ENCODE assay signal across 8 cellular contexts in the genomic region with DNA sequence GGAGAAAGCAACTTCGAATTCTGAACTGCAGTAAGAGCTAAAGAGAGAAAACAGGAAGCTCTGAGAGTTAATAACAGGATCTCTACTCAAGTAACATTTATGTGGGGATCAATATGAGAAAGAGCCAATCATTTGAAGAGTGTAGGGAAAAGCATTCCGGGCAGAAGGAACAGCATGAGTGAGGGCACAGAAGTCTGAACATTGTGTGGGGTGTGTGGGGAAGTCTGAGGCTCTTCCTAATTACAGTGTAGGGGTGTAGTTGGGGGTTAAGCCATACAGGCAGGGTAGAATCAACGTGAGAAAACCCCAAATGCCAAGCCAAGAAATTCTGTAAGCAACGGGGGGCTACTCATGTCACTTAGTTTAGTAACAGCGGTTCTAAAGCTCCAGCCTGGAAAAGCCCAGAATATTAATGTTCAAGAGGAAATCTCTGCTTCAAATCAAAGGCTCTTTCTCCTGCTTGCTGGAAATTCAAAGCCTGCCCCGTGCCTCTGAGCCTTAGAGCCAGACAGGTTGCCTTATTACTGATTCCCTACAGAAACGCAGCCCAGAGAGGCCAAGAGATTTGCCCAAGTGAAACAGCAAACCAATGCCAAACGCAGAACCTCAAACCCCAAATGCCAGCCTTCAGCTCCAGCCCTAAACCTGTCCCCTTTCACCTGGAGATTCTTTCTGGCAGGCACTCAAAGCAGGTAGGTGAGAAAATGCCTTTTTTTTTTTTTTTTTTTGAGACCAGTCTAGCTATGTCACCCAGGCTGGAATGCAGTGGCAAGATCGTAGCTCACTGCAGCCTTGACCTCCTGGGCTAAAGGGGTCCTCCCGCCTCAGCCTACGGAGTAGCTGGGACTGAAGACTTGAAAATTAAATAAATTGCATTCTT. TPM values are rescaled to one million over a fixed set of nuclear protein-coding genes. Genes with fewer than 3 reads are reported as not detected.
DNase-seq lines count a peak whose midpoint lies in the region; ATAC-seq lines count a peak whose summit lies in the region.

No MANE protein-coding gene starts in this region.

- peak overlapping the region; percentile 73 for H3K4me3 Mint-ChIP-seq in activated CD4-positive, alpha-beta T cell treated with anti-CD3 and anti-CD28 coated beads, Interleukin-2, amount 10 ng/mL, durations not matched to agents 24 days and 14 days
- H3K4me3 Mint-ChIP-seq in activated CD8-positive, alpha-beta T cell treated with anti-CD3 and anti-CD28 coated beads, Interleukin-2, amount 10 ng/mL, durations not matched to agents 7 days and 5 days: peak overlapping the region; percentile 81

- no peaks in the 10 kb centered on the region for H3K27me3 ChIP-seq in thymus (ENCODE audit: control insufficient read depth, insufficient read depth)

- H3K4me1 Mint-ChIP-seq in activated CD4-positive, alpha-beta T cell treated with anti-CD3 and anti-CD28 coated beads, Interleukin-2, amount 10 ng/mL, durations not matched to agents 24 days and 14 days: peaks cover 61% of the 10 kb centered on the region
- H3K4me1 Mint-ChIP-seq in activated CD8-positive, alpha-beta T cell treated with anti-CD3 and anti-CD28 coated beads, Interleukin-2, amount 10 ng/mL, durations not matched to agents 7 days and 5 days (ENCODE audit: low read depth): peaks cover 79% of the 10 kb centered on the region

- intact Hi-C loops in activated CD4-positive, alpha-beta T cell treated with anti-CD3 and anti-CD28 coated beads, Interleukin-2, amount 10 ng/mL, durations not matched to agents 24 days and 14 days (cut with micrococcal nuclease): no loop called here
- intact Hi-C loops in head of caudate nucleus (cut with DNase I): no loop called here

- no peaks in the 10 kb centered on the region for H3K36me3 Mint-ChIP-seq in activated CD4-positive, alpha-beta T cell treated with anti-CD3 and anti-CD28 coated beads, Interleukin-2, amount 10 ng/mL, durations not matched to agents 24 days and 14 days (ENCODE audit: low read depth)
- H3K36me3 Mint-ChIP-seq in activated CD8-positive, alpha-beta T cell treated with anti-CD3 and anti-CD28 coated beads, Interleukin-2, amount 10 ng/mL, durations not matched to agents 7 days and 5 days (ENCODE audit: low read depth): peaks cover 8% of the 10 kb centered on the region

- POLR2A ChIA-PET in activated CD8-positive, alpha-beta T cell treated with anti-CD3 and anti-CD28 coated beads, Interleukin-2, amount 10 ng/mL, durations not matched to agents 7 days and 5 days (lab: Charles Lee): interaction anchor here (0.7 to 6.7 kb wide), 13 partner anchors 8 to 103 kb away, joined by 3 to 86 read pairs (median 13); a partner anchor contains a TSS

- CTCF ChIA-PET in activated CD8-positive, alpha-beta T cell treated with anti-CD3 and anti-CD28 coated beads, Interleukin-2, amount 10 ng/mL, durations not matched to agents 7 days and 5 days (lab: Charles Lee): interaction anchor here (0.6 to 7.6 kb wide), 13 partner anchors 10 to 192 kb away, joined by 3 to 73 read pairs (median 5); a partner anchor contains a TSS

- no peaks in the 10 kb centered on the region for H3K36me3 ChIP-seq in thymus (ENCODE audit: control insufficient read depth, insufficient read depth)

- WGBS in thymus: 77% methylated on average over 11 of the region's 11 CpGs

- no peak for ATAC-seq in activated CD8-positive, alpha-beta T cell treated with anti-CD3 and anti-CD28 coated beads, Interleukin-2, amount 10 ng/mL, durations not matched to agents 7 days and 5 days
- ATAC-seq in HG03520 (IDR thresholded peaks at IDR 0.05; ENCODE audit: unreplicated experiment): no peak

- H3K27ac Mint-ChIP-seq in activated CD4-positive, alpha-beta T cell treated with anti-CD3 and anti-CD28 coated beads, Interleukin-2, amount 10 ng/mL, durations not matched to agents 24 days and 14 days: peak overlapping the region; percentile 91
- peak overlapping the region; percentile 92 for H3K27ac Mint-ChIP-seq in activated CD8-positive, alpha-beta T cell treated with anti-CD3 and anti-CD28 coated beads, Interleukin-2, amount 10 ng/mL, durations not matched to agents 7 days and 5 days

- H3K9me3 Mint-ChIP-seq in activated CD4-positive, alpha-beta T cell treated with anti-CD3 and anti-CD28 coated beads, Interleukin-2, amount 10 ng/mL, durations not matched to agents 24 days and 14 days: no peaks in the 10 kb centered on the region
- H3K9me3 Mint-ChIP-seq in activated CD8-positive, alpha-beta T cell treated with anti-CD3 and anti-CD28 coated beads, Interleukin-2, amount 10 ng/mL, durations not matched to agents 7 days and 5 days (ENCODE audit: insufficient read depth): no peaks in the 10 kb centered on the region

- peak; percentile 68 for DNase-seq in activated CD4-positive, alpha-beta T cell treated with anti-CD3 and anti-CD28 coated beads, Interleukin-2, amount 10 ng/mL, durations not matched to agents 24 days and 14 days
- DNase-seq in activated CD4-positive, alpha-beta T cell treated with anti-CD3 and anti-CD28 coated beads, Interleukin-2, amount 50 U/mL, for 1 hour: no peak
- no peak for DNase-seq in activated CD8-positive, alpha-beta T cell treated with anti-CD3 and anti-CD28 coated beads, Interleukin-2, amount 10 ng/mL, durations not matched to agents 7 days and 5 days
- peak; percentile 48 for DNase-seq in kidney tubule cell (ENCODE audit: low spot score)
- no peak for DNase-seq in head of caudate nucleus
- no peak for DNase-seq in AG20443 (ENCODE audit: low spot score)

- peaks cover 76% of the 10 kb centered on the region for H3K4me1 ChIP-seq in thymus (ENCODE audit: control insufficient read depth, insufficient read depth, low read length)

- H3K27ac ChIP-seq in thymus (ENCODE audit: low read depth): peak overlapping the region; percentile 99

- no peaks in the 10 kb centered on the region for H3K9me3 ChIP-seq in thymus (ENCODE audit: control insufficient read depth)

- H3K27me3 Mint-ChIP-seq in activated CD4-positive, alpha-beta T cell treated with anti-CD3 and anti-CD28 coated beads, Interleukin-2, amount 10 ng/mL, durations not matched to agents 24 days and 14 days: no peaks in the 10 kb centered on the region
- no peaks in the 10 kb centered on the region for H3K27me3 Mint-ChIP-seq in activated CD8-positive, alpha-beta T cell treated with anti-CD3 and anti-CD28 coated beads, Interleukin-2, amount 10 ng/mL, durations not matched to agents 7 days and 5 days (ENCODE audit: low read depth)

- peak overlapping the region; percentile 55 for H3K4me3 ChIP-seq in thymus (ENCODE audit: low read length)

RNA-seq across cellular contexts. Expression of a gene that starts 36.1 kb away (rescaled TPM):
- 32.5 and 35.1 TPM in 2 replicates for total RNA-seq in activated CD4-positive, alpha-beta T cell treated with anti-CD3 and anti-CD28 coated beads, Interleukin-2, amount 10 ng/mL, durations not matched to agents 24 days and 14 days
- total RNA-seq in activated CD8-positive, alpha-beta T cell treated with anti-CD3 and anti-CD28 coated beads, Interleukin-2, amount 10 ng/mL, durations not matched to agents 7 days and 5 days: 10 to 100 TPM; 26.4 to 29.7 TPM
- polyA plus RNA-seq in thymus: 14.6 TPM

RNA-seq across cellular contexts. Expression of a gene that starts 44.9 kb away (rescaled TPM):
- total RNA-seq in activated CD4-positive, alpha-beta T cell treated with anti-CD3 and anti-CD28 coated beads, Interleukin-2, amount 10 ng/mL, durations not matched to agents 24 days and 14 days: 260 and 271 TPM in 2 replicates
- 100 to 1,000 TPM; 382 to 384 TPM for total RNA-seq in activated CD8-positive, alpha-beta T cell treated with anti-CD3 and anti-CD28 coated beads, Interleukin-2, amount 10 ng/mL, durations not matched to agents 7 days and 5 days
- polyA plus RNA-seq in thymus: 628 TPM

Comparison
In these comparisons a context has a peak if more than half of its experiments do, and no peak if none do; other contexts are left out.
1. DNase-seq: peak in activated CD4-positive, alpha-beta T cell treated with anti-CD3 and anti-CD28 coated beads, Interleukin-2, amount 10 ng/mL, durations not matched to agents 24 days and 14 days (single experiment) and kidney tubule cell (single experiment); none in activated CD4-positive, alpha-beta T cell treated with anti-CD3 and anti-CD28 coated beads, Interleukin-2, amount 50 U/mL, for 1 hour (single experiment), activated CD8-positive, alpha-beta T cell treated with anti-CD3 and anti-CD28 coated beads, Interleukin-2, amount 10 ng/mL, durations not matched to agents 7 days and 5 days (single experiment), head of caudate nucleus (0 of 42) and AG20443 (single experiment).